Comparison of ENCODE assay signal across 35 cellular contexts in the genomic region with DNA sequence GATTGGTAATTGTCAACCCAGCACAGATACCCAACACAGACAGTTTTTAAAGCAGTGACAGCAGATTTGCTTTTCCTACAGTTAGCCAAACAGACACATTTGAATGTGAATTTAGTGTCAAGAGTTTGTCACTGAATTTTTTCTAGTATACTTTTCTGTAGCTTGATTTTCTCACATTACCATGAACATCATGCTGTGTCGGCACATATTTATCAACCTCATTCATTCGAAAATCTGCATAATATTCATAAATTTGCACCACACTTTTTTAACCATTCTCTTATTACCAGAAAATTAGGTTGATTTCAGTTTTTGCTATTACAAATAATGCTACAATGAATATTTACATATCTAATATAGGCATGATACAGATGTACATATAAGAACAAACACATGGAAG. TPM values are rescaled to one million over a fixed set of nuclear protein-coding genes. Genes with fewer than 3 reads are reported as not detected.
"Had no signal": no experiment of that assay in that cellular context is flagged by ENCODE, and none has a peak within 500 bp of the region (broad histone marks: within the 10 kb centered on the region; RNA-seq: fewer than 3 reads in every experiment).

No MANE protein-coding gene starts in this region.

- H3K27ac ChIP-seq: adrenal gland, body of pancreas, breast epithelium, SJCRH30, SK-N-MC had no signal

- ATAC-seq: activated CD4-positive, alpha-beta T cell treated with anti-CD3 and anti-CD28 coated beads for 36 hours; activated CD4-positive, CD25-positive, alpha-beta regulatory T cell treated with anti-CD3 and anti-CD28 coated beads, Interleukin-2, amount 50 U/mL, for 24 hours; activated CD8-positive, alpha-beta T cell treated with anti-CD3 and anti-CD28 coated beads, Interleukin-2, amount 10 ng/mL, durations not matched to agents 7 days and 5 days; body of pancreas; Panc1; WTC11 had no signal

- DNase-seq: activated CD4-positive, alpha-beta T cell treated with anti-CD3 and anti-CD28 coated beads for 36 hours; activated CD4-positive, alpha-beta T cell treated with anti-CD3 and anti-CD28 coated beads, Interleukin-2, amount 10 ng/mL, durations not matched to agents 7 days and 5 days; activated CD4-positive, alpha-beta T cell treated with anti-CD3 and anti-CD28 coated beads, Interleukin-2, amount 50 U/mL, for 48 hours; activated CD8-positive, alpha-beta T cell treated with anti-CD3 and anti-CD28 coated beads, Interleukin-2, amount 10 ng/mL, durations not matched to agents 7 days and 5 days; activated gamma-delta T cell; activated naive CD4-positive, alpha-beta T cell treated with Interleukin-2 at 50 U/mL for 16 hours; activated naive CD8-positive, alpha-beta T cell treated with anti-CD3 and anti-CD28 coated beads, Interleukin-2, amount 10 ng/mL, durations not matched to agents 7 days and 5 days; activated T-cell treated with anti-CD3 and anti-CD28 coated beads, Interleukin-2, amount 50 U/mL, for 24 hours; adrenal gland; body of pancreas; NCI-H1105; NCI-H1417 treated with DMSO at 0.1 percent for 48 hours; NCI-H187 treated with DMSO at 0.1 percent for 48 hours; NCI-H2081; NCI-H2171 treated with DMSO at 0.1 percent for 48 hours; NCI-H2227 treated with DMSO at 0.1 percent for 48 hours; NCI-H446; NCI-H510A treated with DMSO at 0.1 percent for 48 hours; NCI-H69; NCI-H82; SHP77; SJCRH30; T1000 had no signal

- H3K4me1 ChIP-seq: adrenal gland, body of pancreas, breast epithelium, SJCRH30 had no signal

- H3K27me3 ChIP-seq: adrenal gland, body of pancreas, breast epithelium, SJCRH30 had no signal

- H3K4me3 ChIP-seq: adrenal gland, body of pancreas, breast epithelium, SJCRH30, SK-N-MC had no signal

- H3K36me3 ChIP-seq: adrenal gland, breast epithelium, SJCRH30 had no signal

- H3K9me3 ChIP-seq: body of pancreas, breast epithelium, SJCRH30 had no signal

- FAIRE-seq: astrocyte had no signal

RNA-seq across cellular contexts. Expression of a gene that starts 27.0 kb away (rescaled TPM):
- total RNA-seq: activated CD4-positive, alpha-beta T cell treated with anti-CD3 and anti-CD28 coated beads for 36 hours; activated CD4-positive, alpha-beta T cell treated with anti-CD3 and anti-CD28 coated beads, Interleukin-2, amount 10 ng/mL, durations not matched to agents 7 days and 5 days; activated CD8-positive, alpha-beta T cell treated with anti-CD3 and anti-CD28 coated beads, Interleukin-2, amount 10 ng/mL, durations not matched to agents 7 days and 5 days; activated naive CD8-positive, alpha-beta T cell treated with anti-CD3 and anti-CD28 coated beads, Interleukin-2, amount 10 ng/mL, durations not matched to agents 7 days and 5 days; activated T-helper 2 cell treated with anti-CD3 and anti-CD28 coated beads, Interferon-gamma antibody, Interleukin-2, Interleukin-4, amounts not matched to agents 10 μg/mL and 5 μg/mL and 100 μg/mL, durations not matched to agents 14 hours and 24 hours and 36 hours; body of pancreas; cardiac septum; RPMI7951; SJCRH30; T-helper 1 cell treated with Interleukin-12 subunit alpha and Interleukin-12 subunit beta and Interleukin-4 antibody, amounts not matched to agents 30 ng/mL and 1 ng/mL, for 36 hours; T-helper 2 cell treated with Interferon-gamma antibody and Interleukin-4, amounts not matched to agents 100 ng/mL and 5 ng/mL, for 36 hours had no signal

RNA-seq across cellular contexts. Expression of a gene that starts 43.9 kb away (rescaled TPM):
- total RNA-seq: activated CD4-positive, alpha-beta T cell treated with anti-CD3 and anti-CD28 coated beads for 36 hours; activated CD4-positive, alpha-beta T cell treated with anti-CD3 and anti-CD28 coated beads, Interleukin-2, amount 10 ng/mL, durations not matched to agents 7 days and 5 days; activated CD8-positive, alpha-beta T cell treated with anti-CD3 and anti-CD28 coated beads, Interleukin-2, amount 10 ng/mL, durations not matched to agents 7 days and 5 days; activated naive CD8-positive, alpha-beta T cell treated with anti-CD3 and anti-CD28 coated beads, Interleukin-2, amount 10 ng/mL, durations not matched to agents 7 days and 5 days; activated T-helper 2 cell treated with anti-CD3 and anti-CD28 coated beads, Interferon-gamma antibody, Interleukin-2, Interleukin-4, amounts not matched to agents 10 μg/mL and 5 μg/mL and 100 μg/mL, durations not matched to agents 14 hours and 24 hours and 36 hours; adrenal gland; astrocyte; body of pancreas; breast epithelium; cardiac septum; MCF 10A; RPMI7951; SJCRH30; T-helper 1 cell treated with Interleukin-12 subunit alpha and Interleukin-12 subunit beta and Interleukin-4 antibody, amounts not matched to agents 30 ng/mL and 1 ng/mL, for 36 hours; T-helper 2 cell treated with Interferon-gamma antibody and Interleukin-4, amounts not matched to agents 100 ng/mL and 5 ng/mL, for 36 hours; WTC11 had no signal
- polyA plus RNA-seq: adrenal gland had no signal
